Comparison of ENCODE assay signal across 15 cellular contexts in the genomic region with DNA sequence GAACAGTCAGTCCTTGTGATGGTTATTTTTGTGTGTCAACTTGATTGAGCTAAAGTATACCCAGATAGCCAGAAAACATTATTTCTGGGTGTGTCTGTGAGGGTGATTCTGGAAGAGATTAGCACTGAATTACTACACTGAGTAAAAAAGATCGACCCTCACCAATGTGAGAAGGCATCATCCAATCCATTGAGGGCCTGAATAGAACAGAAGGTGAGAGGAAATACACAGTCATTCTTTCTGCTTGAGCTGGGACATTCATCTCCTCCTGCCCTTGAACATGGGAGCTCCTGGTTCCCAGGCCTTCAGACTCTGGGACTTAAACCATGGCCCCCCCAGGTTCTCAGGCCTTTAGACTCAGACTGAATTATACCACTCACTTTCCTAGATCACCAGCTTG.
"Had no signal": no experiment of that assay in that cellular context is flagged by ENCODE, and none has a peak within 500 bp of the region (broad histone marks: within the 10 kb centered on the region; RNA-seq: fewer than 3 reads in every experiment).

No MANE protein-coding gene starts in this region.

- H3K4me3 Mint-ChIP-seq: naive thymus-derived CD4-positive, alpha-beta T cell; nephron progenitor cell; stimulated activated memory B cell treated with anti-CD40 and anti-IgM and Interleukin-4, amounts not matched to agents 10 μg/mL and 1 μg/mL and 100 μg/mL, for 72 hours had no signal

- H3K36me3 Mint-ChIP-seq: stimulated activated memory B cell treated with anti-CD40 and anti-IgM and Interleukin-4, amounts not matched to agents 10 μg/mL and 1 μg/mL and 100 μg/mL, for 72 hours had no signal

- H3K9me3 Mint-ChIP-seq: stimulated activated memory B cell treated with anti-CD40 and anti-IgM and Interleukin-4, amounts not matched to agents 10 μg/mL and 1 μg/mL and 100 μg/mL, for 72 hours had no signal

- H3K4me1 Mint-ChIP-seq: stimulated activated memory B cell treated with anti-CD40 and anti-IgM and Interleukin-4, amounts not matched to agents 10 μg/mL and 1 μg/mL and 100 μg/mL, for 72 hours had no signal

- H3K27ac Mint-ChIP-seq: naive thymus-derived CD4-positive, alpha-beta T cell; nephron progenitor cell; stimulated activated memory B cell treated with anti-CD40 and anti-IgM and Interleukin-4, amounts not matched to agents 10 μg/mL and 1 μg/mL and 100 μg/mL, for 72 hours had no signal

- ATAC-seq: left colon; naive thymus-derived CD4-positive, alpha-beta T cell; psoas muscle; right lobe of liver; stimulated activated memory B cell treated with anti-CD40 and anti-IgM and Interleukin-4, amounts not matched to agents 10 μg/mL and 1 μg/mL and 100 μg/mL, for 72 hours had no signal

- DNase-seq: cortex of kidney; dorsolateral prefrontal cortex; effector CD8-positive, alpha-beta T cell; foreskin melanocyte; head of caudate nucleus; kidney; left colon; naive thymus-derived CD4-positive, alpha-beta T cell; nephron progenitor cell; psoas muscle; retina; right lobe of liver; stimulated activated CD4-positive, alpha-beta T cell treated with anti-CD3 and anti-CD28 coated beads, Interleukin-4, amount 100 ng/mL, for 1 hour; stimulated activated CD8-positive, alpha-beta memory T cell treated with anti-CD3 and anti-CD28 coated beads, Interleukin-4, amount 100 ng/mL, for 48 hours had no signal
